1 cellular context compared by ENCODE assay signal in genomic region chr6:144095134-144096002, GRCh38.
TF ChIP-seq lines count a peak whose summit lies in the region.

Gene SF3B5, minus strand, starts transcription at chr6:144095573. Its CDS starts 76 bp downstream, at chr6:144095497.

TF ChIP-seq in HepG2, 621 proteins besides CTCF, POLR2A, EP300 and RAD21 (continued from another document and continues in another):
- TF ChIP-seq ZNF670 (CRISPR knock-in tag; IDR thresholded peaks at IDR 0.05; ENCODE audit: borderline replicate concordance) (peak; percentile 92; the same call in 1 of the 2 replicates), E2F2 (CRISPR knock-in tag; IDR thresholded peaks at IDR 0.05; ENCODE audit: borderline replicate concordance) (no peak), NAIF1 (CRISPR knock-in tag; IDR thresholded peaks at IDR 0.05; ENCODE audit: borderline replicate concordance) (peak; percentile 84; the same call in 1 of the 2 replicates), ZBTB8A (CRISPR knock-in tag; IDR thresholded peaks at IDR 0.05; ENCODE audit: borderline replicate concordance, low read depth) (peak; percentile 49; the same call in 1 of the 2 replicates), KDM1A (CRISPR knock-in tag; IDR thresholded peaks at IDR 0.05) (0 out of 2 replicates have a peak, but pooled peaks have one; percentile 23), ZNF530 (CRISPR knock-in tag; IDR thresholded peaks at IDR 0.05; ENCODE audit: low read depth) (no peak), ZNF432 (CRISPR knock-in tag; IDR thresholded peaks at IDR 0.05; ENCODE audit: borderline replicate concordance) (no peak), SP4 (CRISPR knock-in tag; IDR thresholded peaks at IDR 0.05) (peak; percentile 100), FOSL1 (CRISPR knock-in tag; IDR thresholded peaks at IDR 0.05; ENCODE audit: borderline replicate concordance) (no peak), FOXA3 (CRISPR knock-in tag; IDR thresholded peaks at IDR 0.05) (peak; percentile 83), NFE2L2 (IDR thresholded peaks at IDR 0.05; ENCODE audit: low read length) (no peak), ZNF205 (CRISPR knock-in tag; IDR thresholded peaks at IDR 0.05) (peak; percentile 85; the same call in 1 of the 2 replicates), ZNF317 (CRISPR knock-in tag; IDR thresholded peaks at IDR 0.05) (peak; percentile 62), FOXK2 (IDR thresholded peaks at IDR 0.05) (peak; percentile 90), ZNF687 (CRISPR knock-in tag; IDR thresholded peaks at IDR 0.05) (peak; percentile 83), ZNF280D (CRISPR knock-in tag; IDR thresholded peaks at IDR 0.05) (peak; percentile 78; the same call in 1 of the 2 replicates), MXD4 (CRISPR knock-in tag; IDR thresholded peaks at IDR 0.05) (peak; percentile 94), NCOR1 (IDR thresholded peaks at IDR 0.05; ENCODE audit: borderline replicate concordance, low read length) (peak; percentile 50; the same call in 1 of the 2 replicates), ZNF207 (IDR thresholded peaks at IDR 0.05; ENCODE audit: borderline replicate concordance) (no peak), TRIM24 (CRISPR knock-in tag; IDR thresholded peaks at IDR 0.05) (no peak), ZNF598 (CRISPR knock-in tag; IDR thresholded peaks at IDR 0.05; ENCODE audit: borderline replicate concordance) (0 out of 2 replicates have a peak, but pooled peaks have one; percentile 48), BRF2 (CRISPR knock-in tag; IDR thresholded peaks at IDR 0.05) (no peak; the same call in 1 of the 2 replicates), ZKSCAN8 (CRISPR knock-in tag; IDR thresholded peaks at IDR 0.05; ENCODE audit: borderline replicate concordance) (peak; percentile 73), ZNF550 (CRISPR knock-in tag; IDR thresholded peaks at IDR 0.05; ENCODE audit: borderline replicate concordance) (no peak), CEBPG (CRISPR knock-in tag; IDR thresholded peaks at IDR 0.05) (peak; percentile 82), ZNF841 (CRISPR knock-in tag; IDR thresholded peaks at IDR 0.05; ENCODE audit: borderline replicate concordance) (no peak), ZGPAT (CRISPR knock-in tag; IDR thresholded peaks at IDR 0.05) (peak; percentile 97), IRF1 (CRISPR knock-in tag; IDR thresholded peaks at IDR 0.05; ENCODE audit: low read depth) (no peak), ZNF792 (CRISPR knock-in tag; IDR thresholded peaks at IDR 0.05) (peak; percentile 89), HNRNPH1 (optimal IDR thresholded peaks at IDR 0.05; ENCODE audit: low read depth, low read length) (no peak), PREB (CRISPR knock-in tag; IDR thresholded peaks at IDR 0.05) (no peak), THRA (CRISPR knock-in tag; IDR thresholded peaks at IDR 0.05; ENCODE audit: borderline replicate concordance) (peak; percentile 82), DMTF1 (CRISPR knock-in tag; IDR thresholded peaks at IDR 0.05) (no peak), CEBPB (IDR thresholded peaks at IDR 0.05; ENCODE audit: borderline replicate concordance, low read depth, low read length) (peak; percentile 80), ZNF367 (CRISPR knock-in tag; IDR thresholded peaks at IDR 0.05; ENCODE audit: borderline replicate concordance) (no peak; the same call in 1 of the 2 replicates), FUBP1 (CRISPR knock-in tag; IDR thresholded peaks at IDR 0.05; ENCODE audit: borderline replicate concordance) (peak; percentile 38; the same call in 1 of the 2 replicates), ZNF674 (CRISPR knock-in tag; IDR thresholded peaks at IDR 0.05; ENCODE audit: low read depth) (0 out of 2 replicates have a peak, but pooled peaks have one; percentile 17)
